In genomic region chr9:27227192-27227591, GRCh38 we compare ENCODE assay signal across 20 cellular contexts.
DNase-seq lines count a peak whose midpoint lies in the region; ATAC-seq and TF ChIP-seq lines count a peak whose summit lies in the region.
"Had no signal": no experiment of that assay in that cellular context is flagged by ENCODE, and none has a peak within 500 bp of the region (broad histone marks: within the 10 kb centered on the region; RNA-seq: fewer than 3 reads in every experiment).

No MANE protein-coding gene starts in this region.

- no peak overlapping the region for H3K27ac Mint-ChIP-seq in endothelial cell (ENCODE audit: unreplicated experiment)
- no peak overlapping the region for H3K27ac Mint-ChIP-seq in activated naive CD4-positive, alpha-beta T cell treated with anti-CD3 and anti-CD28 coated beads, Interleukin-2, amount 50 U/mL, for 72 hours
- H3K27ac Mint-ChIP-seq: activated CD4-positive, alpha-beta T cell treated with anti-CD3 and anti-CD28 coated beads, Interleukin-2, amount 10 ng/mL, durations not matched to agents 7 days and 5 days; naive thymus-derived CD8-positive, alpha-beta T cell had no signal

- POLR2A ChIA-PET in RWPE1 (lab: Yijun Ruan, JAX; ENCODE audit: low non-redundant PET), result no interaction called here

- H3K4me1 Mint-ChIP-seq in endothelial cell (ENCODE audit: unreplicated experiment), result peaks cover 2% of the 10 kb centered on the region
- H3K4me1 Mint-ChIP-seq: activated CD4-positive, alpha-beta T cell treated with anti-CD3 and anti-CD28 coated beads, Interleukin-2, amount 10 ng/mL, durations not matched to agents 7 days and 5 days; naive thymus-derived CD8-positive, alpha-beta T cell had no signal

- H3K27me3 Mint-ChIP-seq in endothelial cell (ENCODE audit: unreplicated experiment), result peaks cover 38% of the 10 kb centered on the region
- H3K27me3 Mint-ChIP-seq: activated CD4-positive, alpha-beta T cell treated with anti-CD3 and anti-CD28 coated beads, Interleukin-2, amount 10 ng/mL, durations not matched to agents 7 days and 5 days had no signal

- peak; percentile 28 for DNase-seq in AG09309 (ENCODE audit: low read depth)
- peak; percentile 31 for DNase-seq in HS-5 (ENCODE audit: low read depth)
- DNase-seq in RWPE1 (ENCODE audit: low spot score), result peak; percentile 54
- no peak for DNase-seq in endothelial cell (ENCODE audit: low spot score)
- no peak for DNase-seq in effector CD8-positive, alpha-beta T cell (lab: John Stamatoyannopoulos, UW)
- DNase-seq in activated naive CD4-positive, alpha-beta T cell treated with anti-CD3 and anti-CD28 coated beads, Interleukin-2, amount 50 U/mL, for 72 hours (ENCODE audit: low spot score in 2 of 2), result no peak
- no peak for DNase-seq in posterior vena cava (ENCODE audit: low spot score)
- DNase-seq: activated CD4-positive, alpha-beta T cell treated with anti-CD3 and anti-CD28 coated beads, Interleukin-2, amount 10 ng/mL, durations not matched to agents 7 days and 5 days; activated CD8-positive, alpha-beta memory T cell treated with anti-CD3 and anti-CD28 coated beads, Interleukin-2, amount 50 U/mL, for 48 hours; activated gamma-delta T cell; foreskin melanocyte; mesendoderm; naive thymus-derived CD8-positive, alpha-beta T cell; NCI-H1930; NCI-H510A treated with DMSO at 0.1 percent for 48 hours; stimulated activated CD4-positive, alpha-beta T cell treated with anti-CD3 and anti-CD28 coated beads, Interleukin-2, amount 100 ng/mL, for 24 hours had no signal

- H3K36me3 Mint-ChIP-seq in endothelial cell (ENCODE audit: low read depth, unreplicated experiment), result peaks cover 8% of the 10 kb centered on the region
- H3K36me3 Mint-ChIP-seq in activated naive CD4-positive, alpha-beta T cell treated with anti-CD3 and anti-CD28 coated beads, Interleukin-2, amount 50 U/mL, for 72 hours, result no peaks in the 10 kb centered on the region
- H3K36me3 Mint-ChIP-seq: naive thymus-derived CD8-positive, alpha-beta T cell had no signal

- H3K4me3 ChIP-seq in AG09309 (ENCODE audit: control insufficient read depth, low read depth, low read length), result no peak overlapping the region
- H3K4me3 ChIP-seq: ascending aorta, SK-N-MC had no signal

- CTCF ChIA-PET in RWPE1 (lab: Yijun Ruan, JAX), result no interaction called here

- H3K27ac ChIP-seq in RWPE1, result no peak overlapping the region
- H3K27ac ChIP-seq: ascending aorta, parathyroid adenoma, SK-N-MC had no signal

- peak overlapping the region; percentile 62 for H3K4me3 Mint-ChIP-seq in endothelial cell (ENCODE audit: unreplicated experiment)
- H3K4me3 Mint-ChIP-seq: activated CD4-positive, alpha-beta T cell treated with anti-CD3 and anti-CD28 coated beads, Interleukin-2, amount 10 ng/mL, durations not matched to agents 7 days and 5 days; naive thymus-derived CD8-positive, alpha-beta T cell had no signal

- H3K9me3 Mint-ChIP-seq in endothelial cell (ENCODE audit: unreplicated experiment), result peaks cover 27% of the 10 kb centered on the region
- H3K9me3 Mint-ChIP-seq in activated naive CD4-positive, alpha-beta T cell treated with anti-CD3 and anti-CD28 coated beads, Interleukin-2, amount 50 U/mL, for 72 hours, result peaks cover 3 to 8% of the 10 kb centered on the region in 2 donors
- H3K9me3 Mint-ChIP-seq: activated CD4-positive, alpha-beta T cell treated with anti-CD3 and anti-CD28 coated beads, Interleukin-2, amount 10 ng/mL, durations not matched to agents 7 days and 5 days had no signal

- no peak for ATAC-seq in activated naive CD4-positive, alpha-beta T cell treated with anti-CD3 and anti-CD28 coated beads, Interleukin-2, amount 50 U/mL, for 72 hours
- ATAC-seq in HG03045 (IDR thresholded peaks at IDR 0.05; ENCODE audit: unreplicated experiment), result no peak
- ATAC-seq: naive thymus-derived CD8-positive, alpha-beta T cell had no signal

- intact Hi-C loops in posterior vena cava (cut with DNase I), result no loop called here

- TF ChIP-seq CTCF in AG09309 (IDR thresholded peaks at IDR 0.05; ENCODE audit: control insufficient read depth, insufficient read depth, low read depth, low read length, missing control alignments) (no peak), RWPE1 (conservative IDR thresholded peaks at IDR 0.05; ENCODE audit: low read depth) (no peak), endothelial cell (IDR thresholded peaks at IDR 0.05; ENCODE audit: unreplicated experiment) (no peak)

Comparison
In these comparisons a context has a peak if more than half of its experiments do, and no peak if none do; other contexts are left out.
1. DNase-seq: peak in AG09309 (single experiment), HS-5 (single experiment) and RWPE1 (single experiment); none in endothelial cell (single experiment), effector CD8-positive, alpha-beta T cell (single experiment), activated naive CD4-positive, alpha-beta T cell treated with anti-CD3 and anti-CD28 coated beads, Interleukin-2, amount 50 U/mL, for 72 hours (0 of 2) and posterior vena cava (single experiment).